8 cellular contexts compared by ENCODE assay signal in the genomic region with DNA sequence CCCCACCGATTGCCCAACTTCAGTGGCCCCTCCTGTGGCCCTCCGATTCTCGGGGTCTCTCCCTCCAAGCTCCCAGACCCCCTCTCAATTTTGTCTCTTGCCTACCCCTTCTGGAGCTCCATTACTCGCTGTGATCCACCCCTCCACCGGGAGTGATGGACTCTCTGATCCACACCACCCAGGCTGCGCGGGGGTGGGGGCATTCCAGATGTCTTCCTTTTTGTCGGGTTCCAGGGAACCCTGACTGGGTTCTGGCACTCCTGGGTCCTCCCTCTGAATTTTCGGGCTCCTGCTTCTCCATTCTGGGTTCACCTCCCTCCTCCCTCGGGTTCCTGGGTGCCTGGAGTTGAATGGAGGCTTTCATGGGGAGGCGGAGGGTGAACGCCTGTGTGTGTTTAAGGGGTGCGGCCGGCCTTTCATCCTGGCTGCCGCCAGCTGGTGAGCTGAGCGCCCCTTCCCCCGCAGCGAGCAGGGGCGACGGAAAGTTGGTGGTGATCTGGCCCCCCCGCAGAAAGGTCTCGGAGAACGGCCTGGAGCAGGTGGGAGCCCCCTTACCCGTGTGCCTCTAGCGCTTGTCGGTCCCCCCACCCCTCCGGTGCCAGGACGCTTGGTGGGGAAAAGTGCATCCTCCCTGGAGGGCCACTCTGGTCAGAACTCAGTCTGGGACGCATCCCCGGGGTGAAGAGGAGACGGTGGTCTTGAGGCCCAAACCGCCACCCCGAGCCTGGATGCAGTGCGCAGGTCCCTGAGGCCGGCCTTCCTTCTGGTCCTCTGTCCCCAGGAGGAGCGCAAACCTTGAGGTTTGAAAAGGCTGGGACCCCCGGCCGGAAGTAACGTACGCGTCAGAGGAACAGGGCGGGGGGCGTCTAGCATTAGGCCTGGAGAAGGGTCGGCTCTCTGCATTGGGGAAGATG. TPM values are rescaled to one million over a fixed set of nuclear protein-coding genes. Genes with fewer than 3 reads are reported as not detected.
A peak's percentile ranks its signal among the peaks of the same experiment; 100 is the strongest.
DNase-seq lines count a peak whose midpoint lies in the region; ATAC-seq and TF ChIP-seq lines count a peak whose summit lies in the region.

No MANE protein-coding gene starts in this region.

- no peaks in the 10 kb centered on the region for H3K27me3 ChIP-seq in Panc1 (ENCODE audit: control insufficient read depth, insufficient read depth, low read length)
- no peaks in the 10 kb centered on the region for H3K27me3 ChIP-seq in colonic mucosa
- no peaks in the 10 kb centered on the region for H3K27me3 ChIP-seq in tibial nerve

- no peaks in the 10 kb centered on the region; the same call in 1 of the 2 replicates for H3K36me3 ChIP-seq in Panc1 (ENCODE audit: control insufficient read depth, insufficient read depth, low read length)
- no peaks in the 10 kb centered on the region for H3K36me3 ChIP-seq in colonic mucosa
- H3K36me3 ChIP-seq in tibial nerve: no peaks in the 10 kb centered on the region

- H3K9me3 Mint-ChIP-seq in mesothelial cell of epicardium: no peaks in the 10 kb centered on the region

- TF ChIP-seq EP300 in tibial nerve (IDR thresholded peaks at IDR 0.05): no peak

- POLR2A ChIA-PET in Panc1 (lab: Charles Lee): no interaction called here

- H3K4me3 Mint-ChIP-seq in mesothelial cell of epicardium: peak overlapping the region; percentile 91

- peak overlapping the region; percentile 81 for H3K27ac ChIP-seq in Panc1 (ENCODE audit: low read length)
- peak overlapping the region; percentile 97 for H3K27ac ChIP-seq in colonic mucosa
- H3K27ac ChIP-seq in tibial nerve: peak overlapping the region; percentile 78 to 96 (median 87)

- peak overlapping the region; percentile 78 to 99 for H3K9ac ChIP-seq in colonic mucosa (ENCODE audit: low read depth in 2 of 2, low read length in 2 of 2)

- peak; percentile 49 for DNase-seq in SKM-1 (lab: John Stamatoyannopoulos, UW; ENCODE audit: unreplicated experiment)
- DNase-seq in SKM-1 treated with dmso at 0.1 percent for 144 hours (lab: John Stamatoyannopoulos, UW; ENCODE audit: unreplicated experiment): no peak
- DNase-seq in Panc1 (ENCODE audit: low read depth, low spot score): no peak
- peak; percentile 80 for DNase-seq in colonic mucosa
- no peak for DNase-seq in mesothelial cell of epicardium (ENCODE audit: low spot score in 2 of 2, unreplicated experiment in 2 of 2)
- DNase-seq in tibial nerve (ENCODE audit: low spot score in 2 of 2): peak in 1 of 2 donors; percentile 23
- no peak for DNase-seq in HuH-7 (ENCODE audit: low spot score)
- no peak for DNase-seq in putamen (ENCODE audit: low spot score)

- intact Hi-C loops in Panc1 (cut with micrococcal nuclease; ENCODE audit: unreplicated experiment): no loop called here
- intact Hi-C loops in colonic mucosa (cut with DNase I): no loop called here

- WGBS in tibial nerve, 2 donors: 0 to 2% methylated on average over 26 to 29 of the region's 44 CpGs

- TF ChIP-seq POLR2A in tibial nerve (IDR thresholded peaks at IDR 0.05): no peak

- CTCF ChIA-PET in Panc1 (lab: Charles Lee): interaction anchor here (1.5 kb wide), 1 partner anchor 194 kb away, joined by 6 read pairs; no protein-coding TSS in a partner anchor

- H3K9me3 ChIP-seq in Panc1 (ENCODE audit: control insufficient read depth, insufficient read depth, low read depth, low read length): no peaks in the 10 kb centered on the region
- H3K9me3 ChIP-seq in colonic mucosa: no peaks in the 10 kb centered on the region
- no peaks in the 10 kb centered on the region for H3K9me3 ChIP-seq in tibial nerve

- TF ChIP-seq CTCF in Panc1 (IDR thresholded peaks at IDR 0.05) (no peak), colonic mucosa (IDR thresholded peaks at IDR 0.05) (no peak), mesothelial cell of epicardium (IDR thresholded peaks at IDR 0.05; ENCODE audit: unreplicated experiment) (no peak), tibial nerve (IDR thresholded peaks at IDR 0.05) (no peak)

- no peaks in the 10 kb centered on the region for H3K36me3 Mint-ChIP-seq in mesothelial cell of epicardium

- H3K4me1 ChIP-seq in Panc1 (ENCODE audit: control insufficient read depth, insufficient read depth, low read length) (peaks cover 2% of the 10 kb centered on the region; the same call in 1 of the 2 replicates), colonic mucosa (no peaks in the 10 kb centered on the region), tibial nerve (peaks cover 0 to 44% (median 20%) of the 10 kb centered on the region in 4 donors)

- H3K27me3 Mint-ChIP-seq in mesothelial cell of epicardium (ENCODE audit: low read depth): peaks cover 2% of the 10 kb centered on the region

- H3K27ac Mint-ChIP-seq in mesothelial cell of epicardium: peak overlapping the region; percentile 92

- no TSS peak for BruUV-seq in Panc1 (replicated peaks; lab: Mats Ljungman, UMichigan)

- ATAC-seq in Panc1: peak; percentile 44

- peaks cover 22% of the 10 kb centered on the region for H3K4me1 Mint-ChIP-seq in mesothelial cell of epicardium

- in situ Hi-C loops in Panc1 (cut with HindIII; ENCODE audit: low pct_unique_long_range_greater_than_20kb, low sequenced_read_pairs): no loop called here

- H3K4me3 ChIP-seq in Panc1 (ENCODE audit: low read depth in 2 of 2, low read length in 2 of 2) (peak overlapping the region; percentile 59 to 84), colonic mucosa (peak overlapping the region; percentile 81), tibial nerve (peak overlapping the region; percentile 54 to 89 (median 72))

RNA-seq across cellular contexts. Expression of a gene that starts 1.6 kb away (rescaled TPM):
- 1.5 TPM for total RNA-seq in Panc1 (2021; ENCODE audit: unreplicated experiment)
- polyA plus RNA-seq in Panc1 (2012; ENCODE audit: insufficient read length): 2.9 TPM
- total RNA-seq in colonic mucosa: 10 to 100 TPM; 32.7 to 50.0 TPM
- total RNA-seq in mesothelial cell of epicardium: 0.81 to 1.3 TPM (median 0.98 TPM) in 3 replicates
- total RNA-seq in tibial nerve: 1 to 10 TPM; 1.8 to 7.8 (median 7.2) TPM

RNA-seq across cellular contexts. Expression of a gene that starts 11.4 kb away (rescaled TPM):
- 0.28 TPM for total RNA-seq in Panc1 (2021; ENCODE audit: unreplicated experiment)
- not detected for polyA plus RNA-seq in Panc1 (2012; ENCODE audit: insufficient read length)
- under 1 TPM in 1 of 2 donors, not detected in 1; 0.19 TPM for total RNA-seq in colonic mucosa
- 0.45 to 0.90 TPM (median 0.58 TPM) in 3 replicates for total RNA-seq in mesothelial cell of epicardium
- total RNA-seq in tibial nerve: not detected

RNA-seq across cellular contexts. Expression of a gene that starts 12.3 kb away (rescaled TPM):
- total RNA-seq in Panc1 (2021; ENCODE audit: unreplicated experiment) (0.54 TPM), colonic mucosa (1 to 10 TPM in 1 of 2 donors, under 1 TPM in 1; 0.37 to 1.6 TPM), mesothelial cell of epicardium (2.0 to 2.4 TPM (median 2.3 TPM) in 3 replicates), tibial nerve (1 to 10 TPM in 1 of 4 donors, under 1 TPM in 3; 0.30 to 2.7 (median 0.53) TPM)
- 1.3 TPM for polyA plus RNA-seq in Panc1 (2012; ENCODE audit: insufficient read length)

RNA-seq across cellular contexts. Expression of a gene that starts 16.4 kb away (rescaled TPM):
- total RNA-seq in Panc1 (2021; ENCODE audit: unreplicated experiment) (82.0 TPM), colonic mucosa (10 to 100 TPM; 52.9 to 91.3 TPM), mesothelial cell of epicardium (67.8 to 74.2 TPM (median 74.0 TPM) in 3 replicates), tibial nerve (10 to 100 TPM in 3 of 4 donors, 1 to 10 TPM in 1; 5.9 to 31.4 (median 19.0) TPM)
- 73.2 TPM for polyA plus RNA-seq in Panc1 (2012; ENCODE audit: insufficient read length)

RNA-seq across cellular contexts. Expression of a gene that starts 42.6 kb away (rescaled TPM):
- total RNA-seq in Panc1 (2021; ENCODE audit: unreplicated experiment) (10.2 TPM), colonic mucosa (1 to 10 TPM; 2.5 to 3.2 TPM), mesothelial cell of epicardium (6.2 to 6.6 TPM (median 6.5 TPM) in 3 replicates), tibial nerve (1 to 10 TPM; 2.4 to 3.5 (median 3.0) TPM)
- polyA plus RNA-seq in Panc1 (2012; ENCODE audit: insufficient read length): 10.8 TPM

Comparison
In these comparisons a context has a peak if more than half of its experiments do, and no peak if none do; other contexts are left out.
1. DNase-seq: peak in SKM-1 (single experiment) and colonic mucosa (single experiment); none in SKM-1 treated with dmso at 0.1 percent for 144 hours (single experiment), Panc1 (single experiment), mesothelial cell of epicardium (0 of 2), HuH-7 (single experiment) and putamen (single experiment).
2. Peak in every context shown above with its lines, with median percentiles within 50 percentile points of each other: H3K27ac ChIP-seq and H3K4me3 ChIP-seq.